8 cellular contexts compared by ENCODE assay signal in the genomic region with DNA sequence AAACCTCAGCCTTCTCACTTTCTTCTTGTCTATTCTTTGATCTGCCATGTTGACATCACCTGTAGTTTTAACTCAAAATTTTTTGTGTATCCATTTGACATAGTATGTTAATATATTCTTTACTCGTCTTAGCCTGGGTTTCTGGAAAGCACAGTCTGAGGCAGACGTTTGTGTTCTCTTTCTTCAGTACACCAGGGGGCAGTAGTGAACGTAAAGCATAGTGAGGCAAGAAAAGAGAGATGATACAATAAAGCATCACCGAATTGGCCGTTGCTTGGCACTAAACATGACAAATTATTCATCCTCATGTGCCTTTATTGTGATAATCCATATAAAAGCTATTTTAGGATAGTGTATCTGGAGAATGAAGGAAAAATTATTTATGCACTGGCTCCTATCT.
DNase-seq lines count a peak whose midpoint lies in the region; ATAC-seq and FAIRE-seq lines count a peak whose summit lies in the region.

No MANE protein-coding gene starts in this region.

- H3K36me3 Mint-ChIP-seq in activated CD8-positive, alpha-beta T cell treated with anti-CD3 and anti-CD28 coated beads, Interleukin-2, amount 10 ng/mL, durations not matched to agents 7 days and 5 days (ENCODE audit: low read depth), result no peaks in the 10 kb centered on the region

- no peak overlapping the region for H3K4me3 Mint-ChIP-seq in activated CD8-positive, alpha-beta T cell treated with anti-CD3 and anti-CD28 coated beads, Interleukin-2, amount 10 ng/mL, durations not matched to agents 7 days and 5 days

- POLR2A ChIA-PET in activated CD8-positive, alpha-beta T cell treated with anti-CD3 and anti-CD28 coated beads, Interleukin-2, amount 10 ng/mL, durations not matched to agents 7 days and 5 days (lab: Charles Lee), result no interaction called here

- H3K9me3 Mint-ChIP-seq in activated CD8-positive, alpha-beta T cell treated with anti-CD3 and anti-CD28 coated beads, Interleukin-2, amount 10 ng/mL, durations not matched to agents 7 days and 5 days (ENCODE audit: insufficient read depth), result no peaks in the 10 kb centered on the region

- no peaks in the 10 kb centered on the region for H3K4me1 Mint-ChIP-seq in activated CD8-positive, alpha-beta T cell treated with anti-CD3 and anti-CD28 coated beads, Interleukin-2, amount 10 ng/mL, durations not matched to agents 7 days and 5 days (ENCODE audit: low read depth)

- peaks cover 4% of the 10 kb centered on the region for H3K27me3 Mint-ChIP-seq in activated CD8-positive, alpha-beta T cell treated with anti-CD3 and anti-CD28 coated beads, Interleukin-2, amount 10 ng/mL, durations not matched to agents 7 days and 5 days (ENCODE audit: low read depth)

- no peak overlapping the region for H3K27ac Mint-ChIP-seq in activated CD8-positive, alpha-beta T cell treated with anti-CD3 and anti-CD28 coated beads, Interleukin-2, amount 10 ng/mL, durations not matched to agents 7 days and 5 days

- CTCF ChIA-PET in activated CD8-positive, alpha-beta T cell treated with anti-CD3 and anti-CD28 coated beads, Interleukin-2, amount 10 ng/mL, durations not matched to agents 7 days and 5 days (lab: Charles Lee), result no interaction called here

- ATAC-seq in GM21515 (IDR thresholded peaks at IDR 0.05; ENCODE audit: unreplicated experiment) (peak; percentile 73), HG02588 (IDR thresholded peaks at IDR 0.05; ENCODE audit: unreplicated experiment) (no peak)
- ATAC-seq in activated CD8-positive, alpha-beta T cell treated with anti-CD3 and anti-CD28 coated beads, Interleukin-2, amount 10 ng/mL, durations not matched to agents 7 days and 5 days, result peak; percentile 55

- peak; percentile 66 for FAIRE-seq in islet of Langerhans (lab: Jason Lieb, UNC)

- DNase-seq in D341Med (ENCODE audit: low spot score) (peak; percentile 55), NCI-H146 (lab: John Stamatoyannopoulos, UW) (peak; percentile 7), NCI-H128 (lab: John Stamatoyannopoulos, UW; ENCODE audit: unreplicated experiment) (no peak)
- peak; percentile 21 for DNase-seq in activated CD8-positive, alpha-beta T cell treated with anti-CD3 and anti-CD28 coated beads, Interleukin-2, amount 10 ng/mL, durations not matched to agents 7 days and 5 days
- no peak for DNase-seq in activated CD8-positive, alpha-beta memory T cell treated with anti-CD3 and anti-CD28 coated beads, Interleukin-2, amount 50 U/mL, for 48 hours

Comparison
In these comparisons a context has a peak if more than half of its experiments do, and no peak if none do; other contexts are left out.
1. DNase-seq: peak in D341Med (single experiment), NCI-H146 (single experiment) and activated CD8-positive, alpha-beta T cell treated with anti-CD3 and anti-CD28 coated beads, Interleukin-2, amount 10 ng/mL, durations not matched to agents 7 days and 5 days (single experiment); none in NCI-H128 (single experiment) and activated CD8-positive, alpha-beta memory T cell treated with anti-CD3 and anti-CD28 coated beads, Interleukin-2, amount 50 U/mL, for 48 hours (single experiment).